ENCODE assay signal across 30 cellular contexts in the genomic region with DNA sequence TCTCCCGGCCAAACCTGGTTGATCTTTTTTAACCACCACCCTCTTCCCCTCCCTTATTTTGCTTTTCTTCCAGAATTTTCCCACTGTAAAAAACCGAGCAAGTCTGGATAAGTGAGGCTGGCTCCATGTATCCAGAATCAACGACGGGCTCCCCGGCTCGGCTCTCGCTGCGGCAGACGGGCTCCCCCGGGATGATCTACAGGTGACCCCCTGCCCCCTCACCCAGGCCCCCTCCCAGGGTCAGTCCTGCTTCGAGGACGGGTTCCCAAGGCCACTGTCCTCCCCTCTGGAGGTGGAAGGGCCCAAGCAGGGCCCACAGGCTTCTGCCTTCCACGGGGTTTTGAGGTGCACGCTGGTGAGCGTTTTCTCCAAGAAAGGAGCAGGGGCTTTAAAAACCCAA.
"Had no signal": no experiment of that assay in that cellular context is flagged by ENCODE, and none has a peak within 500 bp of the region (broad histone marks: within the 10 kb centered on the region; RNA-seq: fewer than 3 reads in every experiment).

No MANE protein-coding gene starts in this region.

- ATAC-seq: activated CD4-positive, alpha-beta T cell treated with anti-CD3 and anti-CD28 coated beads for 36 hours; activated CD4-positive, CD25-positive, alpha-beta regulatory T cell treated with anti-CD3 and anti-CD28 coated beads, Interleukin-2, amount 50 U/mL, for 24 hours; activated CD8-positive, alpha-beta T cell treated with anti-CD3 and anti-CD28 coated beads for 36 hours; activated naive CD4-positive, alpha-beta T cell treated with anti-CD3 and anti-CD28 coated beads, Interleukin-2, amount 50 U/mL, for 72 hours; activated T-cell treated with anti-CD3 and anti-CD28 coated beads, Interleukin-2, amount 50 U/mL, for 4 hours; activated T-helper 17 cell treated with anti-CD3 and anti-CD28 coated beads, Interleukin-2, amount 50 U/mL, for 72 hours; gastroesophageal sphincter; T-helper 17 cell had no signal

- H3K9me3 ChIP-seq: ascending aorta, breast epithelium, colonic mucosa, esophagus squamous epithelium, gastroesophageal sphincter had no signal

- H3K27me3 ChIP-seq: ascending aorta, breast epithelium, cardiac muscle cell, colonic mucosa had no signal

- H3K4me3 ChIP-seq: ascending aorta, breast epithelium, cardiac muscle cell, colonic mucosa, esophagus squamous epithelium, gastroesophageal sphincter had no signal

- H3K27me3 Mint-ChIP-seq: activated B cell treated with CpG ODN at 0.5 μM for 24 hours; activated CD4-positive, alpha-beta T cell treated with anti-CD3 and anti-CD28 coated beads for 36 hours; activated CD4-positive, alpha-beta T cell treated with anti-CD3 and anti-CD28 coated beads, Interleukin-2, amount 10 ng/mL, durations not matched to agents 24 days and 14 days; activated CD8-positive, alpha-beta T cell treated with anti-CD3 and anti-CD28 coated beads for 36 hours; activated T-helper 17 cell treated with anti-CD3 and anti-CD28 coated beads, Interleukin-2, amount 50 U/mL, for 72 hours; brain; T-helper 17 cell had no signal

- H3K4me3 Mint-ChIP-seq: activated B cell treated with CpG ODN at 0.5 μM for 24 hours; activated CD4-positive, alpha-beta T cell treated with anti-CD3 and anti-CD28 coated beads for 36 hours; activated CD4-positive, alpha-beta T cell treated with anti-CD3 and anti-CD28 coated beads, Interleukin-2, amount 10 ng/mL, durations not matched to agents 24 days and 14 days; activated CD8-positive, alpha-beta T cell treated with anti-CD3 and anti-CD28 coated beads for 36 hours; activated T-cell treated with anti-CD3 and anti-CD28 coated beads, Interleukin-2, amount 50 U/mL, for 4 hours; activated T-helper 17 cell treated with anti-CD3 and anti-CD28 coated beads, Interleukin-2, amount 50 U/mL, for 72 hours; brain; T-helper 17 cell; T-helper 2 cell treated with Interferon-gamma antibody and Interleukin-4, amounts not matched to agents 5 μg/mL and 100 μg/mL, for 36 hours had no signal

- H3K36me3 ChIP-seq: ascending aorta, breast epithelium, cardiac muscle cell, colonic mucosa, esophagus squamous epithelium had no signal

- H3K27ac Mint-ChIP-seq: activated B cell treated with CpG ODN at 0.5 μM for 24 hours; activated CD4-positive, alpha-beta T cell treated with anti-CD3 and anti-CD28 coated beads for 36 hours; activated CD4-positive, alpha-beta T cell treated with anti-CD3 and anti-CD28 coated beads, Interleukin-2, amount 10 ng/mL, durations not matched to agents 24 days and 14 days; activated CD8-positive, alpha-beta T cell treated with anti-CD3 and anti-CD28 coated beads for 36 hours; activated naive CD4-positive, alpha-beta T cell treated with anti-CD3 and anti-CD28 coated beads, Interleukin-2, amount 50 U/mL, for 72 hours; activated T-helper 17 cell treated with anti-CD3 and anti-CD28 coated beads, Interleukin-2, amount 50 U/mL, for 72 hours; brain; T-helper 17 cell; T-helper 2 cell treated with Interferon-gamma antibody and Interleukin-4, amounts not matched to agents 5 μg/mL and 100 μg/mL, for 36 hours had no signal

- H3K27ac ChIP-seq: ascending aorta, breast epithelium, cardiac muscle cell, colonic mucosa, epithelial cell of prostate, esophagus squamous epithelium, gastroesophageal sphincter, WERI-Rb-1 had no signal

- H3K9me3 Mint-ChIP-seq: activated B cell treated with CpG ODN at 0.5 μM for 24 hours; activated CD4-positive, alpha-beta T cell treated with anti-CD3 and anti-CD28 coated beads, Interleukin-2, amount 10 ng/mL, durations not matched to agents 24 days and 14 days; activated CD8-positive, alpha-beta T cell treated with anti-CD3 and anti-CD28 coated beads for 36 hours; activated naive CD4-positive, alpha-beta T cell treated with anti-CD3 and anti-CD28 coated beads, Interleukin-2, amount 50 U/mL, for 72 hours; activated T-cell treated with anti-CD3 and anti-CD28 coated beads, Interleukin-2, amount 50 U/mL, for 4 hours; activated T-helper 17 cell treated with anti-CD3 and anti-CD28 coated beads, Interleukin-2, amount 50 U/mL, for 72 hours; brain; T-helper 2 cell treated with Interferon-gamma antibody and Interleukin-4, amounts not matched to agents 5 μg/mL and 100 μg/mL, for 36 hours had no signal

- H3K4me1 ChIP-seq: ascending aorta, breast epithelium, colonic mucosa, esophagus squamous epithelium, gastroesophageal sphincter had no signal

- DNase-seq: activated B cell treated with CpG ODN at 0.5 μM for 24 hours; activated CD4-positive, alpha-beta T cell treated with anti-CD3 and anti-CD28 coated beads for 36 hours; activated CD4-positive, alpha-beta T cell treated with anti-CD3 and anti-CD28 coated beads, Interleukin-2, amount 10 ng/mL, durations not matched to agents 24 days and 14 days; activated CD8-positive, alpha-beta memory T cell treated with anti-CD3 and anti-CD28 coated beads for 24 hours; activated CD8-positive, alpha-beta T cell treated with anti-CD3 and anti-CD28 coated beads for 36 hours; activated effector memory CD4-positive, alpha-beta T cell treated with Interleukin-2 at 50 U/mL for 16 hours; activated gamma-delta T cell treated with Interleukin-2 at 50 U/mL for 16 hours; activated naive CD4-positive, alpha-beta T cell treated with Interleukin-2 at 50 U/mL for 16 hours; activated T-cell treated with anti-CD3 and anti-CD28 coated beads, Interleukin-2, amount 50 U/mL, for 4 hours; central memory CD4-positive, alpha-beta T cell; cerebellar nuclear complex; colonic mucosa; effector CD8-positive, alpha-beta T cell; esophagus squamous epithelium; foreskin melanocyte; head of caudate nucleus; T-helper 1 cell; T-helper 17 cell; T1000; WERI-Rb-1 had no signal

- H3K36me3 Mint-ChIP-seq: brain had no signal
